Comparison of ENCODE assay signal across 20 cellular contexts in the genomic region with DNA sequence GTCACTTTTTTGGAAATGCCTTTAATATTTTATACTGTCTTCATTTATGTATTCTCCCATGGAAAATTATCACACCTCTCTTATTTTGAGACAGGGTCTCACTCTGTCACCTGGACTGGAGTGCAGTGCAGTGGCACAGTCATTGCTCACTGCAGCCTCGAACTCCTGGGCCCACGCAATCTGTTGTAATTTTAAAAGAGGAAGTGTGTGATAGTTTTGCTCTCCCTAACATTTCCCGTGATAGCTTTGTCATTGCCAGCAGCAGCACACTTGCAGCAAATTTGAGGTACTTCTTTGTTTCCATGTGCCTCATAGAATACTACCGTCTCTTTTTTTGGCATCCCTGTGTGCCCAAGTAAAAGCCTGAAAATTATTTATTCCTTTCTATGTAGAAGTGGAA.
"Had no signal": no experiment of that assay in that cellular context is flagged by ENCODE, and none has a peak within 500 bp of the region (broad histone marks: within the 10 kb centered on the region; RNA-seq: fewer than 3 reads in every experiment).

No MANE protein-coding gene starts in this region.

- ATAC-seq: heart left ventricle; left colon; sciatic nerve; stimulated activated memory B cell treated with anti-CD40 and anti-IgM and Interleukin-4, amounts not matched to agents 10 μg/mL and 1 μg/mL and 100 μg/mL, for 72 hours; upper lobe of right lung had no signal

- H3K4me1 ChIP-seq: spleen, testis, tibial nerve, upper lobe of right lung, vagina had no signal

- H3K9me3 ChIP-seq: testis, upper lobe of right lung, vagina had no signal

- H3K36me3 ChIP-seq: heart left ventricle, spleen, tibial nerve, upper lobe of right lung, vagina had no signal

- H3K27me3 ChIP-seq: dorsolateral prefrontal cortex, heart left ventricle, spleen, testis, tibial nerve, upper lobe of right lung, vagina had no signal

- H3K4me3 ChIP-seq: dorsolateral prefrontal cortex, heart left ventricle, spleen, testis, tibial nerve, upper lobe of right lung, vagina had no signal

- H3K27ac ChIP-seq: dorsolateral prefrontal cortex, heart left ventricle, spleen, testis, tibial nerve, upper lobe of right lung, vagina had no signal

- DNase-seq: dorsolateral prefrontal cortex; effector CD8-positive, alpha-beta T cell; foreskin melanocyte; heart left ventricle; hippocampal formation; left colon; left ventricle myocardium superior; mesendoderm; naive B cell; occipital lobe; spleen; stimulated activated CD4-positive, alpha-beta T cell treated with anti-CD3 and anti-CD28 coated beads, Interleukin-15, amount 100 ng/mL, for 24 hours; stimulated activated CD4-positive, alpha-beta T cell treated with anti-CD3 and anti-CD28 coated beads, Interleukin-1b, Interleukin-23, amount 100 ng/mL, for 48 hours; stimulated activated CD4-positive, alpha-beta T cell treated with anti-CD3 and anti-CD28 coated beads, Interleukin-4, amount 100 ng/mL, for 24 hours; testis; upper lobe of right lung had no signal
